ENCODE assay signal across 9 cellular contexts in genomic region chr17:42163113-42163512, GRCh38. TPM values are rescaled to one million over a fixed set of nuclear protein-coding genes. Genes with fewer than 3 reads are reported as not detected.
DNase-seq lines count a peak whose midpoint lies in the region; ATAC-seq, FAIRE-seq and TF ChIP-seq lines count a peak whose summit lies in the region.
"Had no signal": no experiment of that assay in that cellular context is flagged by ENCODE, and none has a peak within 500 bp of the region (broad histone marks: within the 10 kb centered on the region; RNA-seq: fewer than 3 reads in every experiment).

No MANE protein-coding gene starts in this region.

- H3K4me1 Mint-ChIP-seq in activated CD8-positive, alpha-beta memory T cell treated with anti-CD3 and anti-CD28 coated beads, Interleukin-2, amount 10 ng/mL, durations not matched to agents 7 days and 5 days = no peaks in the 10 kb centered on the region

- CTCF ChIA-PET in HEK293 (lab: Yijun Ruan, JAX) = interaction anchor here (0.6 to 2.0 kb wide), 15 partner anchors 9 to 364 kb away, joined by 3 to 9 read pairs (median 4); partner anchors contain the start of gene KCNH4
- CTCF ChIA-PET in activated CD8-positive, alpha-beta memory T cell treated with anti-CD3 and anti-CD28 coated beads, Interleukin-2, amount 10 ng/mL, durations not matched to agents 7 days and 5 days (lab: Charles Lee) = interaction anchor here (0.6 to 1.6 kb wide), 6 partner anchors 9 to 243 kb away, joined by 3 to 5 read pairs (median 4); partner anchors contain the start of genes DHX58 and KCNH4

- no peak for DNase-seq in AG09319 (ENCODE audit: extremely low read depth, low read depth)
- DNase-seq in activated CD8-positive, alpha-beta memory T cell treated with anti-CD3 and anti-CD28 coated beads, Interleukin-2, amount 10 ng/mL, durations not matched to agents 7 days and 5 days = peak; percentile 62
- DNase-seq in kidney = no peak
- no peak for DNase-seq in NCI-H1417 treated with DMSO at 0.1 percent for 48 hours (lab: John Stamatoyannopoulos, UW)
- DNase-seq in aorta = no peak
- DNase-seq in NCI-H1694 treated with DMSO at 0.1 percent for 48 hours (lab: John Stamatoyannopoulos, UW) = no peak

- H3K27ac ChIP-seq in HEK293 (ENCODE audit: extremely low read depth, low read depth, low read length) = no peak overlapping the region
- H3K27ac ChIP-seq in kidney (ENCODE audit: low read depth in 2 of 2, low read length in 2 of 2) = no peak overlapping the region
- H3K27ac ChIP-seq in aorta (ENCODE audit: low read depth in 1 of 2, low read length in 2 of 2) = no peak overlapping the region

- no peaks in the 10 kb centered on the region for H3K36me3 Mint-ChIP-seq in activated CD8-positive, alpha-beta memory T cell treated with anti-CD3 and anti-CD28 coated beads, Interleukin-2, amount 10 ng/mL, durations not matched to agents 7 days and 5 days

- no peaks in the 10 kb centered on the region for H3K27me3 ChIP-seq in aorta (ENCODE audit: control insufficient read depth in 1 of 2, insufficient read depth in 2 of 2, low read length in 1 of 2)

- no peaks in the 10 kb centered on the region for H3K27me3 Mint-ChIP-seq in activated CD8-positive, alpha-beta memory T cell treated with anti-CD3 and anti-CD28 coated beads, Interleukin-2, amount 10 ng/mL, durations not matched to agents 7 days and 5 days

- H3K36me3 ChIP-seq in HEK293 (ENCODE audit: control insufficient read depth in 2 of 2, insufficient read depth in 1 of 2, low read length in 2 of 2) = no peaks in the 10 kb centered on the region
- no peaks in the 10 kb centered on the region for H3K36me3 ChIP-seq in kidney (ENCODE audit: control insufficient read depth in 1 of 2, insufficient read depth in 2 of 2, low read length in 2 of 2)
- H3K36me3 ChIP-seq in aorta (ENCODE audit: control insufficient read depth in 1 of 2, insufficient read depth in 2 of 2, low read length in 1 of 2) = no peaks in the 10 kb centered on the region

- WGBS in aorta, 2 donors = 48 to 53% methylated on average over 8 of the region's 8 CpGs

- H3K4me3 ChIP-seq in HEK293 (ENCODE audit: low read depth, low read length) = no peak overlapping the region
- no peak overlapping the region for H3K4me3 ChIP-seq in kidney (ENCODE audit: low read length in 2 of 2)
- no peak overlapping the region for H3K4me3 ChIP-seq in aorta (ENCODE audit: low read length in 2 of 2)

- H3K27ac Mint-ChIP-seq in activated CD8-positive, alpha-beta memory T cell treated with anti-CD3 and anti-CD28 coated beads, Interleukin-2, amount 10 ng/mL, durations not matched to agents 7 days and 5 days = no peak overlapping the region

- no peaks in the 10 kb centered on the region for H3K9me3 Mint-ChIP-seq in activated CD8-positive, alpha-beta memory T cell treated with anti-CD3 and anti-CD28 coated beads, Interleukin-2, amount 10 ng/mL, durations not matched to agents 7 days and 5 days (ENCODE audit: low read depth)

- ATAC-seq in activated CD8-positive, alpha-beta memory T cell treated with anti-CD3 and anti-CD28 coated beads, Interleukin-2, amount 10 ng/mL, durations not matched to agents 7 days and 5 days = no peak
- ATAC-seq in aorta (ENCODE audit: low FRiP score) (no peak), GM18870 (IDR thresholded peaks at IDR 0.05; ENCODE audit: unreplicated experiment) (no peak)

- intact Hi-C loops in kidney (cut with DNase I) (no loop called here), aorta (cut with DNase I) (no loop called here)

- no peak overlapping the region for H3K4me3 Mint-ChIP-seq in activated CD8-positive, alpha-beta memory T cell treated with anti-CD3 and anti-CD28 coated beads, Interleukin-2, amount 10 ng/mL, durations not matched to agents 7 days and 5 days

- H3K9me3 ChIP-seq in HEK293 (ENCODE audit: control insufficient read depth, insufficient read depth, low read depth, low read length) = no peaks in the 10 kb centered on the region
- no peaks in the 10 kb centered on the region for H3K9me3 ChIP-seq in kidney (ENCODE audit: control insufficient read depth in 1 of 2, low read length in 2 of 2)
- H3K9me3 ChIP-seq in aorta (ENCODE audit: control insufficient read depth, low read length) = no peaks in the 10 kb centered on the region

- no peak for FAIRE-seq in kidney (lab: Jason Lieb, UNC)
- FAIRE-seq: RCC 7860 had no signal

- H3K4me1 ChIP-seq in HEK293 (ENCODE audit: control insufficient read depth, insufficient read depth, low read length) (no peaks in the 10 kb centered on the region), kidney (ENCODE audit: control insufficient read depth in 1 of 2, insufficient read depth in 1 of 2, low read depth in 1 of 2, low read length in 2 of 2) (no peaks in the 10 kb centered on the region), aorta (ENCODE audit: control insufficient read depth in 1 of 2, insufficient read depth in 2 of 2, low read length in 2 of 2) (no peaks in the 10 kb centered on the region)

- POLR2A ChIA-PET in HEK293 (lab: Yijun Ruan, JAX) = interaction anchor here (0.6 kb wide), 1 partner anchor 197 kb away, joined by 3 read pairs; the partner anchor contains the start of gene CNP

- TF ChIP-seq CTCF in AG09319 (IDR thresholded peaks at IDR 0.05; ENCODE audit: low read depth, low read length) = peak; percentile 21
- TF ChIP-seq CTCF in HEK293 (tag by site-specific recombination; IDR thresholded peaks at IDR 0.05) = peak; percentile 54; the same call in 1 of the 2 replicates
- peak; percentile 24 for TF ChIP-seq CTCF in kidney (IDR thresholded peaks at IDR 0.05; ENCODE audit: borderline replicate concordance, extremely low read depth, insufficient read depth)

- no peak overlapping the region for H3K9ac ChIP-seq in kidney (ENCODE audit: low read length in 2 of 2)

TF ChIP-seq in HEK293, 187 proteins besides CTCF, POLR2A, EP300 and RAD21:
- no peak for TF ChIP-seq ZNF324 (tag by site-specific recombination; IDR thresholded peaks at IDR 0.05)
- TF ChIP-seq PRDM10 (tag by site-specific recombination; IDR thresholded peaks at IDR 0.05) = no peak
- TF ChIP-seq KLF1 (tag by site-specific recombination; IDR thresholded peaks at IDR 0.05) = no peak
- TF ChIP-seq ZNF600 (tag by site-specific recombination; IDR thresholded peaks at IDR 0.05) = peak; percentile 54; the same call in 1 of the 2 replicates
- TF ChIP-seq ZNF629 (tag by site-specific recombination; IDR thresholded peaks at IDR 0.05) = no peak
- TF ChIP-seq ZNF585B (tag by site-specific recombination; IDR thresholded peaks at IDR 0.05) = no peak
TF ChIP-seq in HEK293: peak in this region for 1.

RNA-seq across cellular contexts. Expression of gene RAB5C, which starts 8.3 kb away (rescaled TPM):
- total RNA-seq in activated CD8-positive, alpha-beta memory T cell treated with anti-CD3 and anti-CD28 coated beads, Interleukin-2, amount 10 ng/mL, durations not matched to agents 7 days and 5 days = 10 to 100 TPM; 86.9 to 99.4 TPM
- 159 TPM for total RNA-seq in kidney
- 286 TPM for polyA plus RNA-seq in kidney (ENCODE audit: insufficient read depth, low read depth, low replicate concordance)
- total RNA-seq in aorta = 100 to 1,000 TPM; 109 to 130 TPM
- 100 to 1,000 TPM; 122 to 156 TPM for polyA plus RNA-seq in aorta

RNA-seq across cellular contexts. Expression of gene KCNH4, which starts 17.8 kb away (rescaled TPM):
- total RNA-seq in activated CD8-positive, alpha-beta memory T cell treated with anti-CD3 and anti-CD28 coated beads, Interleukin-2, amount 10 ng/mL, durations not matched to agents 7 days and 5 days = under 1 TPM; 0.09 to 0.56 TPM
- total RNA-seq in kidney (0.35 TPM), aorta (under 1 TPM; 0.15 to 0.32 TPM)
- polyA plus RNA-seq in kidney (ENCODE audit: insufficient read depth, low read depth, low replicate concordance) (not detected), aorta (not detected)

RNA-seq across cellular contexts. Expression of gene HCRT, which starts 22.1 kb away (rescaled TPM):
- not detected for total RNA-seq in activated CD8-positive, alpha-beta memory T cell treated with anti-CD3 and anti-CD28 coated beads, Interleukin-2, amount 10 ng/mL, durations not matched to agents 7 days and 5 days
- not detected for total RNA-seq in kidney
- polyA plus RNA-seq in kidney (ENCODE audit: insufficient read depth, low read depth, low replicate concordance) = not detected
- total RNA-seq in aorta = not detected
- polyA plus RNA-seq in aorta = not detected

RNA-seq across cellular contexts. Expression of gene GHDC, which starts 31.2 kb away (rescaled TPM):
- total RNA-seq in activated CD8-positive, alpha-beta memory T cell treated with anti-CD3 and anti-CD28 coated beads, Interleukin-2, amount 10 ng/mL, durations not matched to agents 7 days and 5 days = 10 to 100 TPM; 17.0 to 18.0 TPM
- total RNA-seq in kidney = 41.2 TPM
- 37.0 TPM for polyA plus RNA-seq in kidney (ENCODE audit: insufficient read depth, low read depth, low replicate concordance)
- total RNA-seq in aorta = 10 to 100 TPM; 17.3 to 26.0 TPM
- polyA plus RNA-seq in aorta = 10 to 100 TPM; 13.1 to 27.5 TPM

RNA-seq across cellular contexts. Expression of gene HSPB9, which starts 40.5 kb away (rescaled TPM):
- total RNA-seq in activated CD8-positive, alpha-beta memory T cell treated with anti-CD3 and anti-CD28 coated beads, Interleukin-2, amount 10 ng/mL, durations not matched to agents 7 days and 5 days = under 1 TPM in 1 of 2 experiments, not detected in 1; 0.58 TPM
- not detected for total RNA-seq in kidney
- polyA plus RNA-seq in kidney (ENCODE audit: insufficient read depth, low read depth, low replicate concordance) = 0.99 TPM
- not detected for total RNA-seq in aorta
- polyA plus RNA-seq in aorta = under 1 TPM; 0.15 to 0.63 TPM
